In the genomic region with DNA sequence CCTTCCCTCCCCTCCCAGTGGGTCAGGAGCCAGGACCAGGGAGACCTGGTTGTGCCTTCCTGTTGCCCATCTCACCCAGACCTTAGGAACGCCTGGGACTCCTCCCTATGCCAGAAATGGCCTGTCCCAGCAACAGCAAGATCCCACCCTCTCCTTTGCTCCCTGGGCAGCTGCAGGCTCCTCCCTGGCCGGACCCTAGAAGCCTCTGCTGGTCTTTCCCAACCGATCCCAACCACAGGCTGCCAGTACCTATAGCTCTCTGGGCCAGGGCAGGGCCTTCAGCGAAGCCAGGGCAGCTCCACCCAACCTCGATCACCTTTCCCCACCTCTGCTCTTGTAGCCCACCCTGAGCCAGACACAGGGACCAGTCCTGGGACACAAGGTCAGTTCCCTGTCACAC, we compare ENCODE assay signal across 18 cellular contexts. TPM values are rescaled to one million over a fixed set of nuclear protein-coding genes. Genes with fewer than 3 reads are reported as not detected.
"Had no signal": no experiment of that assay in that cellular context is flagged by ENCODE, and none has a peak within 500 bp of the region (broad histone marks: within the 10 kb centered on the region; RNA-seq: fewer than 3 reads in every experiment).

No MANE protein-coding gene starts in this region.

- H3K27ac Mint-ChIP-seq: activated T-cell treated with anti-CD3 and anti-CD28 coated beads, Interleukin-2, amount 50 U/mL, for 72 hours; natural killer cell treated with Interleukin-12 subunit alpha and Interleukin-12 subunit beta and Interleukin-15 and Interleukin-18, amount 100 ng/mL, for 72 hours; T-helper 1 cell treated with Interleukin-12 subunit alpha and Interleukin-12 subunit beta and Interleukin-4 antibody, amounts not matched to agents 30 μg/mL and 1 μg/mL, for 36 hours had no signal

- H3K36me3 ChIP-seq: adrenal gland, lower lobe of right lung, stomach had no signal

- H3K9me3 ChIP-seq: adrenal gland, lower lobe of right lung, stomach had no signal

- H3K36me3 Mint-ChIP-seq: natural killer cell treated with Interleukin-12 subunit alpha and Interleukin-12 subunit beta and Interleukin-15 and Interleukin-18, amount 100 ng/mL, for 72 hours had no signal

- H3K4me3 Mint-ChIP-seq: activated T-cell treated with anti-CD3 and anti-CD28 coated beads, Interleukin-2, amount 50 U/mL, for 72 hours; natural killer cell treated with Interleukin-12 subunit alpha and Interleukin-12 subunit beta and Interleukin-15 and Interleukin-18, amount 100 ng/mL, for 72 hours; T-helper 1 cell treated with Interleukin-12 subunit alpha and Interleukin-12 subunit beta and Interleukin-4 antibody, amounts not matched to agents 30 μg/mL and 1 μg/mL, for 36 hours had no signal

- DNase-seq: activated CD4-positive, alpha-beta T cell treated with anti-CD3 and anti-CD28 coated beads, Interleukin-2, amount 50 U/mL, for 4 hours; activated CD4-positive, CD25-positive, alpha-beta regulatory T cell treated with anti-CD3 and anti-CD28 coated beads, Interleukin-2, amount 50 U/mL, for 72 hours; activated effector memory CD4-positive, alpha-beta T cell treated with anti-CD3 and anti-CD28 coated beads, Interleukin-2, amount 50 U/mL, for 16 hours; activated naive CD4-positive, alpha-beta T cell treated with anti-CD3 and anti-CD28 coated beads, Interleukin-2, amount 50 U/mL, for 16 hours; activated T-cell treated with anti-CD3 and anti-CD28 coated beads, Interleukin-2, amount 50 U/mL, for 72 hours; adrenal gland; erythroblast; lower lobe of right lung; nucleus accumbens; posterior cingulate gyrus; retina; stomach had no signal

- H3K27me3 ChIP-seq: adrenal gland, hepatocyte had no signal

- H3K27ac ChIP-seq: adrenal gland, hepatocyte, lower lobe of right lung, stomach had no signal

- H3K9me3 Mint-ChIP-seq: activated T-cell treated with anti-CD3 and anti-CD28 coated beads, Interleukin-2, amount 50 U/mL, for 72 hours; natural killer cell treated with Interleukin-12 subunit alpha and Interleukin-12 subunit beta and Interleukin-15 and Interleukin-18, amount 100 ng/mL, for 72 hours; T-helper 1 cell treated with Interleukin-12 subunit alpha and Interleukin-12 subunit beta and Interleukin-4 antibody, amounts not matched to agents 30 μg/mL and 1 μg/mL, for 36 hours had no signal

- H3K4me1 ChIP-seq: adrenal gland had no signal

- ATAC-seq: activated T-cell treated with anti-CD3 and anti-CD28 coated beads, Interleukin-2, amount 50 U/mL, for 72 hours; lower lobe of right lung; natural killer cell treated with Interleukin-12 subunit alpha and Interleukin-12 subunit beta and Interleukin-15 and Interleukin-18, amount 100 ng/mL, for 72 hours had no signal

- H3K4me3 ChIP-seq: adrenal gland, hepatocyte, lower lobe of right lung, skin epidermis, stomach had no signal

RNA-seq across cellular contexts. Expression of gene LDB3, which starts 21.9 kb away (rescaled TPM):
- total RNA-seq: hepatocyte; natural killer cell treated with Interleukin-12 subunit alpha and Interleukin-12 subunit beta and Interleukin-15 and Interleukin-18, amount 100 ng/mL, for 72 hours had no signal

RNA-seq across cellular contexts. Expression of gene OPN4, which starts 35.9 kb away (rescaled TPM):
- total RNA-seq: activated CD8-positive, alpha-beta memory T cell treated with anti-CD3 and anti-CD28 coated beads for 36 hours; activated T-cell treated with anti-CD3 and anti-CD28 coated beads, Interleukin-2, amount 50 U/mL, for 72 hours; hepatocyte; lower lobe of right lung; natural killer cell treated with Interleukin-12 subunit alpha and Interleukin-12 subunit beta and Interleukin-15 and Interleukin-18, amount 100 ng/mL, for 72 hours; stomach; ureter had no signal
- polyA plus RNA-seq: hepatocyte, stomach had no signal
